In genomic region chr13:91058919-91059318, GRCh38 we compare ENCODE assay signal across 30 cellular contexts.
DNase-seq lines count a peak whose midpoint lies in the region; ATAC-seq, FAIRE-seq and TF ChIP-seq lines count a peak whose summit lies in the region.
"Had no signal": no experiment of that assay in that cellular context is flagged by ENCODE, and none has a peak within 500 bp of the region (broad histone marks: within the 10 kb centered on the region; RNA-seq: fewer than 3 reads in every experiment).

No MANE protein-coding gene starts in this region.

- no peaks in the 10 kb centered on the region for H3K36me3 ChIP-seq in SK-N-SH (replicated peaks in 1 of 2; ENCODE audit: control insufficient read depth in 1 of 2, insufficient read depth in 2 of 2, low read length in 1 of 2)
- H3K36me3 ChIP-seq in K562 (ENCODE audit: control insufficient read depth, insufficient read depth, low read length), result no peaks in the 10 kb centered on the region
- no peaks in the 10 kb centered on the region for H3K36me3 ChIP-seq in esophagus squamous epithelium
- H3K36me3 ChIP-seq: BE2C; BLaER1; BLaER1 treated with 17β-estradiol and CSF1 and Interleukin-3, amounts not matched to agents 10 nM and 100 nM had no signal

- no peaks in the 10 kb centered on the region for H3F3A ChIP-seq in SK-N-SH (replicated peaks; ENCODE audit: insufficient read depth)

- H3K79me2 ChIP-seq in SK-N-SH (ENCODE audit: insufficient read depth) (no peaks in the 10 kb centered on the region), K562 (ENCODE audit: control insufficient read depth, insufficient read depth, low read length) (no peaks in the 10 kb centered on the region)

- TF ChIP-seq POLR2A in K562 (conservative IDR thresholded peaks at IDR 0.05) (no peak), esophagus squamous epithelium (IDR thresholded peaks at IDR 0.05) (no peak)

- POLR2A ChIA-PET in SK-N-SH (lab: Yijun Ruan, JAX) (no interaction called here), K562 (lab: Yijun Ruan, JAX) (interaction anchor here (0.8 to 1.2 kb wide), 2 partner anchors 19 to 89 kb away, joined by 3 read pairs; no protein-coding TSS in a partner anchor)

- H2AFZ ChIP-seq in SK-N-SH (ENCODE audit: low read depth) (no peak overlapping the region), K562 (ENCODE audit: low read depth, low read length) (no peak overlapping the region)

- intact Hi-C loops in K562 (cut with micrococcal nuclease) (no loop called here), esophagus squamous epithelium (cut with DNase I) (no loop called here)

- TF ChIP-seq RAD21 in SK-N-SH (IDR thresholded peaks at IDR 0.05; ENCODE audit: low read length) (no peak), K562 (CRISPR knock-in tag; conservative IDR thresholded peaks at IDR 0.05 in 1 of 2, IDR thresholded peaks at IDR 0.05 in 1 of 2) (no peak)

- no peaks in the 10 kb centered on the region for H3K9me2 ChIP-seq in SK-N-SH

- CTCF ChIA-PET in SK-N-SH (lab: Yijun Ruan, JAX), result interaction anchor here (1.2 to 1.6 kb wide), 3 partner anchors 9 to 19 kb away, joined by 3 to 5 read pairs (median 3); no protein-coding TSS in a partner anchor
- CTCF ChIA-PET in K562 (lab: Yijun Ruan, JAX; ENCODE audit: low intra/inter-chr PET ratio), result no interaction called here

- no TSS peak for BruUV-seq in K562 (replicated peaks; lab: Mats Ljungman, UMichigan)

- no peak overlapping the region for H3K4me2 ChIP-seq in SK-N-SH
- H3K4me2 ChIP-seq in K562 (ENCODE audit: insufficient read depth, low read length), result no peak overlapping the region
- H3K4me2 ChIP-seq: A549; BLaER1; BLaER1 treated with 17β-estradiol and CSF1 and Interleukin-3, amounts not matched to agents 10 nM and 100 nM had no signal

- H3K27me3 ChIP-seq in SK-N-SH (ENCODE audit: insufficient read depth), result no peaks in the 10 kb centered on the region
- no peaks in the 10 kb centered on the region for H3K27me3 ChIP-seq in K562 (ENCODE audit: control insufficient read depth in 2 of 2, insufficient read depth in 2 of 2, low read length in 2 of 2)
- H3K27me3 ChIP-seq in esophagus squamous epithelium, result no peaks in the 10 kb centered on the region
- H3K27me3 ChIP-seq: BE2C; BLaER1; BLaER1 treated with 17β-estradiol and CSF1 and Interleukin-3, amounts not matched to agents 10 nM and 100 nM had no signal

- DNase-seq in SK-N-SH, result no peak
- no peak for DNase-seq in K562 (ENCODE audit: extremely low read depth in 1 of 4, low spot score in 3 of 4)
- no peak for DNase-seq in esophagus squamous epithelium (lab: John Stamatoyannopoulos, UW)
- DNase-seq: 8988T; ACHN; AML-193; BE2C; C1 segment of cervical spinal cord; Caco-2; Calu3; CD4-positive, alpha-beta memory T cell; CD4-positive, alpha-beta T cell; CD4-positive, CD25-positive, alpha-beta regulatory T cell; CD8-positive, alpha-beta memory T cell; CD8-positive, alpha-beta T cell; COR-L47; DMS 273 treated with DMSO at 0.1 percent for 48 hours; DMS153; DMS53; DMS79; DMS79 treated with DMSO at 0.1 percent for 48 hours; DND-41; EL had no signal

- H3K9me3 ChIP-seq in SK-N-SH (no peaks in the 10 kb centered on the region), K562 (replicated peaks; ENCODE audit: control insufficient read depth, insufficient read depth, low read depth, low read length) (peaks cover 5% of the 10 kb centered on the region; the same call in 1 of the 2 replicates), esophagus squamous epithelium (no peaks in the 10 kb centered on the region)
- H3K9me3 ChIP-seq: A549, BE2C, BLaER1, Caco-2 had no signal

- H3K4me3 ChIP-seq in SK-N-SH (ENCODE audit: low read depth in 2 of 2, low read length in 1 of 2) (no peak overlapping the region), K562 (no peak overlapping the region), esophagus squamous epithelium (no peak overlapping the region)
- H3K4me3 ChIP-seq: A549; BLaER1; BLaER1 treated with 17β-estradiol and CSF1 and Interleukin-3, amounts not matched to agents 10 nM and 100 nM had no signal

- TF ChIP-seq EP300 in SK-N-SH (IDR thresholded peaks at IDR 0.05; ENCODE audit: borderline replicate concordance in 1 of 2, low read depth in 1 of 2, low read length in 1 of 2) (no peak), K562 (IDR thresholded peaks at IDR 0.05; ENCODE audit: low read length) (no peak)

- TF ChIP-seq CTCF in SK-N-SH (IDR thresholded peaks at IDR 0.05), result no peak
- TF ChIP-seq CTCF in K562 (IDR thresholded peaks at IDR 0.05 in 2 of 3, conservative IDR thresholded peaks at IDR 0.05 in 1 of 3; ENCODE audit: insufficient read depth in 2 of 3, low read depth in 1 of 3, low read length in 3 of 3), result no peak
- TF ChIP-seq CTCF in esophagus squamous epithelium (IDR thresholded peaks at IDR 0.05), result no peak

- in situ Hi-C loops in K562 (cut with MboI), result no loop called here

- H3K27ac ChIP-seq in SK-N-SH (ENCODE audit: low read depth in 2 of 2, low read length in 1 of 2) (no peak overlapping the region), K562 (ENCODE audit: extremely low read depth, low read depth, low read length) (no peak overlapping the region), esophagus squamous epithelium (no peak overlapping the region)
- H3K27ac ChIP-seq: 22Rv1; A549; BLaER1; BLaER1 treated with 17β-estradiol and CSF1 and Interleukin-3, amounts not matched to agents 10 nM and 100 nM; C4-2B had no signal

- no peaks in the 10 kb centered on the region for H3K9me1 ChIP-seq in K562 (ENCODE audit: control insufficient read depth, insufficient read depth, low read length)

- no peak for ATAC-seq in SK-N-SH treated with all-trans-retinoic acid at 6 μM for 48 hours
- no peak for ATAC-seq in K562
- ATAC-seq: A549; CD8-positive, alpha-beta T cell had no signal

- no peak overlapping the region for H3K9ac ChIP-seq in SK-N-SH
- no peak overlapping the region for H3K9ac ChIP-seq in K562 (ENCODE audit: insufficient read depth in 1 of 2, low read depth in 2 of 2, low read length in 2 of 2)
- H3K9ac ChIP-seq: BLaER1; BLaER1 treated with 17β-estradiol and CSF1 and Interleukin-3, amounts not matched to agents 10 nM and 100 nM had no signal

- no peaks in the 10 kb centered on the region for H3K4me1 ChIP-seq in SK-N-SH (ENCODE audit: control insufficient read depth in 1 of 2, insufficient read depth in 2 of 2, low read depth in 1 of 2, low read length in 1 of 2)
- H3K4me1 ChIP-seq in K562 (replicated peaks in 1 of 2; ENCODE audit: control insufficient read depth in 2 of 2, insufficient read depth in 2 of 2, low read length in 2 of 2), result no peaks in the 10 kb centered on the region
- H3K4me1 ChIP-seq in esophagus squamous epithelium, result no peaks in the 10 kb centered on the region
- H3K4me1 ChIP-seq: A549, BE2C, BLaER1, Caco-2 had no signal

- no peak for FAIRE-seq in K562 (lab: Jason Lieb, UNC)
- FAIRE-seq: A549, D721Med had no signal

- H4K20me1 ChIP-seq in SK-N-SH (ENCODE audit: insufficient read depth), result no peaks in the 10 kb centered on the region
- H4K20me1 ChIP-seq in K562 (replicated peaks; ENCODE audit: control insufficient read depth, insufficient read depth, low read length), result no peaks in the 10 kb centered on the region
- H4K20me1 ChIP-seq: BLaER1; BLaER1 treated with 17β-estradiol and CSF1 and Interleukin-3, amounts not matched to agents 10 nM and 100 nM had no signal

TF ChIP-seq in SK-N-SH, 30 proteins besides CTCF, POLR2A, EP300 and RAD21:
- no peak for TF ChIP-seq SIN3A (IDR thresholded peaks at IDR 0.05; ENCODE audit: borderline replicate concordance, low read depth, low read length)

TF ChIP-seq in K562, 482 proteins besides CTCF, POLR2A, EP300 and RAD21:
- TF ChIP-seq EZH2 (IDR thresholded peaks at IDR 0.05; ENCODE audit: borderline replicate concordance, low read depth, low read length) (no peak), ATF7 (IDR thresholded peaks at IDR 0.05) (no peak), NBN (IDR thresholded peaks at IDR 0.05; ENCODE audit: low read depth) (no peak), PYGO2 (tag; IDR thresholded peaks at IDR 0.05) (no peak), RAD51 (IDR thresholded peaks at IDR 0.05; ENCODE audit: borderline replicate concordance, low read depth) (no peak), HSF4 (CRISPR knock-in tag; IDR thresholded peaks at IDR 0.05; ENCODE audit: borderline replicate concordance) (no peak), GTF2A2 (tag; IDR thresholded peaks at IDR 0.05) (no peak), ZNF274 (IDR thresholded peaks at IDR 0.05; ENCODE audit: borderline replicate concordance, low read depth, low read length) (0 out of 2 replicates have a peak, but pooled peaks have one; percentile 37), TFAM (CRISPR knock-in tag; conservative IDR thresholded peaks at IDR 0.05) (0 out of 2 replicates have a peak, but pooled peaks have one; percentile 41), ZNF146 (CRISPR knock-in tag; IDR thresholded peaks at IDR 0.05; ENCODE audit: unreplicated experiment) (peak; percentile 83), ZNF507 (tag; conservative IDR thresholded peaks at IDR 0.05) (no peak; the same call in 1 of the 2 replicates), SLC30A9 (CRISPR knock-in tag; IDR thresholded peaks at IDR 0.05) (no peak), ZNF217 (CRISPR knock-in tag; IDR thresholded peaks at IDR 0.05) (no peak), GTF2E2 (tag; IDR thresholded peaks at IDR 0.05) (0 out of 2 replicates have a peak, but pooled peaks have one; percentile 41)
- TF ChIP-seq, protein P1, sequence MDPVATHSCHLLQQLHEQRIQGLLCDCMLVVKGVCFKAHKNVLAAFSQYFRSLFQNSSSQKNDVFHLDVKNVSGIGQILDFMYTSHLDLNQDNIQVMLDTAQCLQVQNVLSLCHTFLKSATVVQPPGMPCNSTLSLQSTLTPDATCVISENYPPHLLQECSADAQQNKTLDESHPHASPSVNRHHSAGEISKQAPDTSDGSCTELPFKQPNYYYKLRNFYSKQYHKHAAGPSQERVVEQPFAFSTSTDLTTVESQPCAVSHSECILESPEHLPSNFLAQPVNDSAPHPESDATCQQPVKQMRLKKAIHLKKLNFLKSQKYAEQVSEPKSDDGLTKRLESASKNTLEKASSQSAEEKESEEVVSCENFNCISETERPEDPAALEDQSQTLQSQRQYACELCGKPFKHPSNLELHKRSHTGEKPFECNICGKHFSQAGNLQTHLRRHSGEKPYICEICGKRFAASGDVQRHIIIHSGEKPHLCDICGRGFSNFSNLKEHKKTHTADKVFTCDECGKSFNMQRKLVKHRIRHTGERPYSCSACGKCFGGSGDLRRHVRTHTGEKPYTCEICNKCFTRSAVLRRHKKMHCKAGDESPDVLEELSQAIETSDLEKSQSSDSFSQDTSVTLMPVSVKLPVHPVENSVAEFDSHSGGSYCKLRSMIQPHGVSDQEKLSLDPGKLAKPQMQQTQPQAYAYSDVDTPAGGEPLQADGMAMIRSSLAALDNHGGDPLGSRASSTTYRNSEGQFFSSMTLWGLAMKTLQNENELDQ (CRISPR knock-in tag; IDR thresholded peaks at IDR 0.05; ENCODE audit: borderline replicate concordance), result no peak
